Comparison of ENCODE assay signal across 10 cellular contexts in the genomic region with DNA sequence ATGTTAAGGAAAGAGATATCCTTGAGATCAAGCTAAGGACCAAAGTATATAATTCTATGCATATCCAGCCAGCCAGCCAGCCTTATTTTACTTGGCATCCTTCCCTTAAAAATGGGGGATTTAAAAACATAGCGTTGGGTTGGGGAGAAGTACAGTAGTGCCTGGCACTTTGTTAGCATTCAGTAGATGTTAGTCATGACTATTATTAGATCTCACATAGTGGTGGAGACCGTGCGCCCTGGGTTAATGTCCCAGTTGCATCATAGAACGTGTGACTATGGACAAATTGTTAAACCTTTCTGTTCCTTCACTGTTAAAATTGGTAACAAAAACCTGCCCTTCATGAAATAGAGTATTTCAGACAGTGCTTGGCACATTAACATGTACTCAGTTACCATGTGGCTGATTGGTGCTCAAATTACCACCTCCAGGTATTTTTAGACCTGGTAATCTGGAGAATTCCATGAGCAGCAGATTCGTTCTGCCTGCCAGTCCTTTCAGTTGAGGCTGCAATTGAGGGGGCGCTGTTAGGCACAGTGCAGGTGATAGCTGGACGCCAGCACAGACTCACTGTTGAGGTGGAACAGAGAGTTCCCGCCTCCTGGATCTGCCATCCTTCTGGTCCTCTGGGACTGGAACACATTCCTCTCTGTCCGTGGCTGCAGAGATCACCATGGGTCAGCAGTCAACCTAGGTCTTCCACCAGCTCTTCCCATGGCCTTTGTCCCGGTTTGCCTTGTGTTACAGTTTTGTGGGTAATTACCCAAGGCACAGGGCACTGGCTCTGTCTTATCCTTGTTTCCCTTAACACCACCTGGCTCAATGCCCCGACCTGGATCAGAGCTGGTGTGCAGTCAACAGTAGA. TPM values are rescaled to one million over a fixed set of nuclear protein-coding genes. Genes with fewer than 3 reads are reported as not detected.
DNase-seq lines count a peak whose midpoint lies in the region; ATAC-seq and TF ChIP-seq lines count a peak whose summit lies in the region.
"Had no signal": no experiment of that assay in that cellular context is flagged by ENCODE, and none has a peak within 500 bp of the region (broad histone marks: within the 10 kb centered on the region; RNA-seq: fewer than 3 reads in every experiment).

No MANE protein-coding gene starts in this region.

- H3K4me1 ChIP-seq in SJCRH30 (peaks cover 30% of the 10 kb centered on the region), psoas muscle (peaks cover 14% of the 10 kb centered on the region)

- no peaks in the 10 kb centered on the region for H3K27me3 ChIP-seq in SJCRH30
- H3K27me3 ChIP-seq in psoas muscle (ENCODE audit: insufficient read depth in 3 of 3, low read length in 2 of 3): no peaks in the 10 kb centered on the region

- peak; percentile 81 to 93 (median 85) for ATAC-seq in psoas muscle
- ATAC-seq in omental fat pad (ENCODE audit: low FRiP score): no peak
- no peak for ATAC-seq in HG03520 (IDR thresholded peaks at IDR 0.05; ENCODE audit: unreplicated experiment)
- no peak for ATAC-seq in GM21367 (IDR thresholded peaks at IDR 0.05; ENCODE audit: unreplicated experiment)
- ATAC-seq: stimulated activated naive CD8-positive, alpha-beta T cell treated with anti-CD3 and anti-CD28 coated beads, Interleukin-15, Interleukin-2, amounts not matched to agents 100 U/mL and 50 U/mL, for 24 hours had no signal

- peak; percentile 64 for DNase-seq in GM03348 (ENCODE audit: low spot score)
- peak; percentile 26 to 31 for DNase-seq in SJCRH30
- DNase-seq in fibroblast of peridontal ligament (ENCODE audit: extremely low read depth): peak; percentile 81
- peak; percentile 26 to 71 for DNase-seq in psoas muscle
- no peak for DNase-seq in omental fat pad (ENCODE audit: low spot score)
- no peak for DNase-seq in HuH-7 (ENCODE audit: low spot score)
- DNase-seq: NCI-H1436; stimulated activated naive CD8-positive, alpha-beta T cell treated with anti-CD3 and anti-CD28 coated beads, Interleukin-15, Interleukin-2, amounts not matched to agents 100 U/mL and 50 U/mL, for 24 hours had no signal

- H3K9me3 ChIP-seq in SJCRH30 (replicated peaks) (no peaks in the 10 kb centered on the region), psoas muscle (no peaks in the 10 kb centered on the region)

- 26 to 42% (median 37%) methylated on average over 11 of the region's 11 CpGs for WGBS in psoas muscle, 3 donors

- TF ChIP-seq CTCF in psoas muscle (IDR thresholded peaks at IDR 0.05) (no peak), omental fat pad (IDR thresholded peaks at IDR 0.05) (no peak)

- intact Hi-C loops in psoas muscle (cut with DNase I): loop anchor here in 1 of 2 donors (5.0 kb wide), 1 partner anchor 34 kb away; the partner anchor contains the start of gene RBBP7

- no peak overlapping the region for H3K4me3 ChIP-seq in SJCRH30
- no peak overlapping the region for H3K4me3 ChIP-seq in psoas muscle

- H3K36me3 ChIP-seq in SJCRH30 (peaks cover 48% of the 10 kb centered on the region), psoas muscle (ENCODE audit: insufficient read depth in 1 of 2, low read depth in 1 of 2) (peaks cover 3 to 65% of the 10 kb centered on the region in 2 donors)

- H3K27ac ChIP-seq in SJCRH30 (peak overlapping the region; percentile 67), psoas muscle (peak overlapping the region; percentile 74)

RNA-seq across cellular contexts. Expression of gene RBBP7, which starts 31.7 kb away (rescaled TPM):
- 282 and 303 TPM in 2 replicates for total RNA-seq in SJCRH30 (2014; rRNA removed; shearing (Covaris generic))
- total RNA-seq in psoas muscle (100 to 1,000 TPM in 1 of 4 donors, 10 to 100 TPM in 3; 81.1 to 107 (median 90.5) TPM), omental fat pad (10 to 100 TPM; 57.4 to 74.3 (median 70.9) TPM)
- 100 to 1,000 TPM in 2 of 3 donors, 10 to 100 TPM in 1; 85.0 to 139 (median 111) TPM for polyA plus RNA-seq in psoas muscle

RNA-seq across cellular contexts. Expression of gene TXLNG, which starts 52.2 kb away (rescaled TPM):
- 33.8 and 39.2 TPM in 2 replicates for total RNA-seq in SJCRH30 (2014; rRNA removed; shearing (Covaris generic))
- 10 to 100 TPM in 1 of 4 donors, 1 to 10 TPM in 3; 6.3 to 10.1 (median 9.4) TPM for total RNA-seq in psoas muscle
- 1 to 10 TPM; 5.6 to 8.1 (median 7.6) TPM for polyA plus RNA-seq in psoas muscle
- total RNA-seq in omental fat pad: 10 to 100 TPM; 13.9 to 45.1 (median 34.3) TPM

Comparison
In these comparisons a context has a peak if more than half of its experiments do, and no peak if none do; other contexts are left out.
1. DNase-seq: peak in GM03348 (single experiment), SJCRH30 (2 of 2), fibroblast of peridontal ligament (single experiment) and psoas muscle (2 of 2); none in omental fat pad (single experiment) and HuH-7 (single experiment).
2. ATAC-seq: peak in psoas muscle (4 of 4); none in omental fat pad (single experiment), HG03520 (single experiment) and GM21367 (single experiment).